ENCODE assay signal across 1 cellular context in genomic region chr7:44534087-44534486, GRCh38.
TF ChIP-seq lines count a peak whose summit lies in the region.

No MANE protein-coding gene starts in this region.

TF ChIP-seq in HEK293, 187 proteins besides CTCF, POLR2A, EP300 and RAD21:
- TF ChIP-seq ZNF692 (tag by site-specific recombination; IDR thresholded peaks at IDR 0.05) (0 out of 2 replicates have a peak, but pooled peaks have one; percentile 13), ZBTB6 (tag by site-specific recombination; IDR thresholded peaks at IDR 0.05) (peak; percentile 51; the same call in 1 of the 2 replicates), ZNF155 (tag by site-specific recombination; IDR thresholded peaks at IDR 0.05) (no peak)
- TF ChIP-seq, protein P1, sequence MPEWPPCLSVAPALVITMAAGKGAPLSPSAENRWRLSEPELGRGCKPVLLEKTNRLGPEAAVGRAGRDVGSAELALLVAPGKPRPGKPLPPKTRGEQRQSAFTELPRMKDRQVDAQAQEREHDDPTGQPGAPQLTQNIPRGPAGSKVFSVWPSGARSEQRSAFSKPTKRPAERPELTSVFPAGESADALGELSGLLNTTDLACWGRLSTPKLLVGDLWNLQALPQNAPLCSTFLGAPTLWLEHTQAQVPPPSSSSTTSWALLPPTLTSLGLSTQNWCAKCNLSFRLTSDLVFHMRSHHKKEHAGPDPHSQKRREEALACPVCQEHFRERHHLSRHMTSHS (tag by site-specific recombination; IDR thresholded peaks at IDR 0.05), result no peak
